In genomic region chr2:39664898-39665591, GRCh38 we compare ENCODE assay signal across 13 cellular contexts. TPM values are rescaled to one million over a fixed set of nuclear protein-coding genes. Genes with fewer than 3 reads are reported as not detected.
DNase-seq lines count a peak whose midpoint lies in the region; ATAC-seq, FAIRE-seq and TF ChIP-seq lines count a peak whose summit lies in the region.
"Had no signal": no experiment of that assay in that cellular context is flagged by ENCODE, and none has a peak within 500 bp of the region (broad histone marks: within the 10 kb centered on the region; RNA-seq: fewer than 3 reads in every experiment).

No MANE protein-coding gene starts in this region.

- intact Hi-C loops in activated CD4-positive, alpha-beta memory T cell treated with anti-CD3 and anti-CD28 coated beads for 36 hours (cut with micrococcal nuclease): no loop called here
- intact Hi-C loops in K562 (cut with micrococcal nuclease) (no loop called here), stomach (cut with DNase I; ENCODE audit: low total_unique reads) (no loop called here)

- H3K27me3 ChIP-seq in K562 (ENCODE audit: control insufficient read depth in 2 of 2, insufficient read depth in 2 of 2, low read length in 2 of 2): peaks cover 25 to 26% of the 10 kb centered on the region in 2 experiments; a peak in 4 of 5 replicates
- H3K27me3 ChIP-seq in stomach: peaks cover 0 to 46% (median 38%) of the 10 kb centered on the region in 3 donors

- H3K79me2 ChIP-seq in K562 (ENCODE audit: control insufficient read depth, insufficient read depth, low read length): no peaks in the 10 kb centered on the region

- WGBS in K562 (ENCODE audit: insufficient coverage, low coverage, missing lambda C conversion rate): 4% methylated on average over 26 of the region's 26 CpGs
- 24 to 47% (median 24%) methylated on average over 25 to 26 of the region's 26 CpGs for WGBS in stomach, 5 donors

- TF ChIP-seq CTCF in K562 (IDR thresholded peaks at IDR 0.05 in 2 of 3, conservative IDR thresholded peaks at IDR 0.05 in 1 of 3; ENCODE audit: insufficient read depth in 2 of 3, low read depth in 1 of 3, low read length in 3 of 3): no peak
- TF ChIP-seq CTCF in stomach (IDR thresholded peaks at IDR 0.05): no peak

- no peak overlapping the region for H3K27ac Mint-ChIP-seq in activated CD4-positive, alpha-beta memory T cell treated with anti-CD3 and anti-CD28 coated beads for 36 hours
- no peak overlapping the region for H3K27ac Mint-ChIP-seq in activated CD4-positive, alpha-beta memory T cell treated with anti-CD3 and anti-CD28 coated beads, Interleukin-2, amount 10 ng/mL, durations not matched to agents 7 days and 5 days

- no peak for ATAC-seq in K562

- H3K9me3 Mint-ChIP-seq in activated CD4-positive, alpha-beta memory T cell treated with anti-CD3 and anti-CD28 coated beads for 36 hours: no peaks in the 10 kb centered on the region
- no peaks in the 10 kb centered on the region for H3K9me3 Mint-ChIP-seq in activated CD4-positive, alpha-beta memory T cell treated with anti-CD3 and anti-CD28 coated beads, Interleukin-2, amount 10 ng/mL, durations not matched to agents 7 days and 5 days

- DNase-seq in activated CD4-positive, alpha-beta memory T cell treated with anti-CD3 and anti-CD28 coated beads for 36 hours: no peak
- DNase-seq in activated CD4-positive, alpha-beta memory T cell treated with anti-CD3 and anti-CD28 coated beads, Interleukin-2, amount 10 ng/mL, durations not matched to agents 7 days and 5 days: no peak
- DNase-seq in K562 (ENCODE audit: extremely low read depth in 1 of 4, low spot score in 3 of 4): no peak
- peak; percentile 72 for DNase-seq in islet precursor cell
- DNase-seq in stomach: no peak
- no peak for DNase-seq in NOMO-1 (lab: John Stamatoyannopoulos, UW; ENCODE audit: unreplicated experiment in 2 of 2)
- no peak for DNase-seq in DMS53 treated with DMSO at 0.1 percent for 48 hours (lab: John Stamatoyannopoulos, UW; ENCODE audit: unreplicated experiment)
- no peak for DNase-seq in foreskin melanocyte
- DNase-seq: ACHN, IMR-90 had no signal

- FAIRE-seq in K562 (lab: Jason Lieb, UNC): no peak
- FAIRE-seq: GM19239 had no signal

- TF ChIP-seq POLR2A in K562 (conservative IDR thresholded peaks at IDR 0.05) (no peak), stomach (IDR thresholded peaks at IDR 0.05) (no peak)

- peak overlapping the region; percentile 18 for H3K4me3 Mint-ChIP-seq in activated CD4-positive, alpha-beta memory T cell treated with anti-CD3 and anti-CD28 coated beads for 36 hours
- no peak overlapping the region for H3K4me3 Mint-ChIP-seq in activated CD4-positive, alpha-beta memory T cell treated with anti-CD3 and anti-CD28 coated beads, Interleukin-2, amount 10 ng/mL, durations not matched to agents 7 days and 5 days

- TF ChIP-seq RAD21 in K562 (CRISPR knock-in tag; conservative IDR thresholded peaks at IDR 0.05 in 1 of 2, IDR thresholded peaks at IDR 0.05 in 1 of 2): no peak

- no peaks in the 10 kb centered on the region; the same call in 1 of the 2 replicates for H4K20me1 ChIP-seq in K562 (replicated peaks; ENCODE audit: control insufficient read depth, insufficient read depth, low read length)

- H3K9me1 ChIP-seq in K562 (ENCODE audit: control insufficient read depth, insufficient read depth, low read length): no peaks in the 10 kb centered on the region

- BruUV-seq in K562 (replicated peaks; lab: Mats Ljungman, UMichigan): no TSS peak

- H3K9me3 ChIP-seq in K562 (replicated peaks; ENCODE audit: control insufficient read depth, insufficient read depth, low read depth, low read length): no peaks in the 10 kb centered on the region
- H3K9me3 ChIP-seq in stomach: no peaks in the 10 kb centered on the region
- H3K9me3 ChIP-seq: tibial nerve had no signal

- H3K27ac ChIP-seq in K562 (ENCODE audit: extremely low read depth, low read depth, low read length) (no peak overlapping the region), stomach (peak overlapping the region in 1 of 5 donors; percentile 67)
- H3K27ac ChIP-seq: SK-N-MC had no signal

- peaks cover 9% of the 10 kb centered on the region for H3K4me1 Mint-ChIP-seq in activated CD4-positive, alpha-beta memory T cell treated with anti-CD3 and anti-CD28 coated beads for 36 hours (ENCODE audit: low read depth)
- peaks cover 13% of the 10 kb centered on the region for H3K4me1 Mint-ChIP-seq in activated CD4-positive, alpha-beta memory T cell treated with anti-CD3 and anti-CD28 coated beads, Interleukin-2, amount 10 ng/mL, durations not matched to agents 7 days and 5 days

- H3K36me3 Mint-ChIP-seq in activated CD4-positive, alpha-beta memory T cell treated with anti-CD3 and anti-CD28 coated beads for 36 hours: no peaks in the 10 kb centered on the region
- peaks cover 5% of the 10 kb centered on the region for H3K36me3 Mint-ChIP-seq in activated CD4-positive, alpha-beta memory T cell treated with anti-CD3 and anti-CD28 coated beads, Interleukin-2, amount 10 ng/mL, durations not matched to agents 7 days and 5 days (ENCODE audit: low read depth)

- CTCF ChIA-PET in activated CD4-positive, alpha-beta memory T cell treated with anti-CD3 and anti-CD28 coated beads for 36 hours (lab: Charles Lee): no interaction called here
- CTCF ChIA-PET in activated CD4-positive, alpha-beta memory T cell treated with anti-CD3 and anti-CD28 coated beads, Interleukin-2, amount 10 ng/mL, durations not matched to agents 7 days and 5 days (lab: Charles Lee): no interaction called here
- CTCF ChIA-PET in K562 (lab: Yijun Ruan, JAX; ENCODE audit: low intra/inter-chr PET ratio): no interaction called here

- H3K4me1 ChIP-seq in K562 (replicated peaks in 1 of 2; ENCODE audit: control insufficient read depth in 2 of 2, insufficient read depth in 2 of 2, low read length in 2 of 2) (peaks cover 0 to 8% of the 10 kb centered on the region in 2 experiments; a peak in 1 of 5 replicates), stomach (peaks cover 8 to 20% (median 18%) of the 10 kb centered on the region in 4 donors)

- no peak overlapping the region for H2AFZ ChIP-seq in K562 (ENCODE audit: low read depth, low read length)

- in situ Hi-C loops in K562 (cut with MboI): no loop called here

- H3K9ac ChIP-seq in K562 (ENCODE audit: insufficient read depth in 1 of 2, low read depth in 2 of 2, low read length in 2 of 2): no peak overlapping the region

- no peak overlapping the region for H3K4me3 ChIP-seq in K562
- H3K4me3 ChIP-seq in stomach: peak overlapping the region; percentile 57 to 69 (median 65)

- POLR2A ChIA-PET in activated CD4-positive, alpha-beta memory T cell treated with anti-CD3 and anti-CD28 coated beads for 36 hours (lab: Charles Lee): no interaction called here
- POLR2A ChIA-PET in activated CD4-positive, alpha-beta memory T cell treated with anti-CD3 and anti-CD28 coated beads, Interleukin-2, amount 10 ng/mL, durations not matched to agents 7 days and 5 days (lab: Charles Lee): no interaction called here
- POLR2A ChIA-PET in K562 (lab: Yijun Ruan, JAX): no interaction called here

- no peak for TF ChIP-seq EP300 in K562 (IDR thresholded peaks at IDR 0.05; ENCODE audit: low read length)
- no peak for TF ChIP-seq EP300 in stomach (IDR thresholded peaks at IDR 0.05)

- H3K27me3 Mint-ChIP-seq in activated CD4-positive, alpha-beta memory T cell treated with anti-CD3 and anti-CD28 coated beads for 36 hours: peaks cover 55% of the 10 kb centered on the region
- H3K27me3 Mint-ChIP-seq in activated CD4-positive, alpha-beta memory T cell treated with anti-CD3 and anti-CD28 coated beads, Interleukin-2, amount 10 ng/mL, durations not matched to agents 7 days and 5 days: peaks cover 72% of the 10 kb centered on the region

- no peak overlapping the region for H3K4me2 ChIP-seq in K562 (ENCODE audit: insufficient read depth, low read length)

- H3K36me3 ChIP-seq in K562 (ENCODE audit: control insufficient read depth, insufficient read depth, low read length) (no peaks in the 10 kb centered on the region), stomach (no peaks in the 10 kb centered on the region)
- H3K36me3 ChIP-seq: tibial nerve had no signal

RNA-seq across cellular contexts. Expression of gene TMEM178A, which starts 0.7 kb away (rescaled TPM):
- total RNA-seq in activated CD4-positive, alpha-beta memory T cell treated with anti-CD3 and anti-CD28 coated beads for 36 hours: under 1 TPM; 0.29 to 0.48 TPM
- under 1 TPM; 0.43 TPM for total RNA-seq in activated CD4-positive, alpha-beta memory T cell treated with anti-CD3 and anti-CD28 coated beads, Interleukin-2, amount 10 ng/mL, durations not matched to agents 7 days and 5 days
- total RNA-seq in K562 (2011; cell fraction: chromatin; rRNA removed; ENCODE audit: low replicate concordance): 0.67 TPM in 1 of 2 replicates, not detected in the other
- 0.67 TPM in 1 of 2 replicates, not detected in the other for total RNA-seq in K562 (2011; cell fraction: nucleolus; rRNA removed)
- 0.66 TPM in 1 of 2 replicates, not detected in the other for total RNA-seq in K562 (2011; cell fraction: nucleoplasm; rRNA removed)
- not detected in 2 replicates for total RNA-seq in K562 (2014; rRNA removed)
- total RNA-seq in K562 (2014; rRNA removed; fragmentation: Illumina TruSeq; extraction: Trizol): not detected in 2 replicates
- not detected in 2 replicates for total RNA-seq in K562 (2015; rRNA removed; fragmentation: Illumina TruSeq; extraction: Trizol)
- total RNA-seq in K562 (2021): not detected in 2 replicates
- 0.17 and 0.54 TPM in 2 replicates for polyA plus RNA-seq in K562 (2011; rRNA removed)
- polyA plus RNA-seq in K562 (2011; cell fraction: cytosol; rRNA removed): 0.55 TPM in 1 of 2 replicates, not detected in the other
- polyA plus RNA-seq in K562 (2011; cell fraction: nucleus; rRNA removed): 0.97 and 3.0 TPM in 2 replicates
- polyA plus RNA-seq in K562 (2012): 0.12 and 0.68 TPM in 2 replicates
- polyA plus RNA-seq in K562 (2014; fragmentation: Illumina TruSeq; extraction: Trizol): 0.18 TPM in 1 of 2 replicates, not detected in the other
- under 1 TPM in 1 of 2 experiments, not detected in 1; 0.04 TPM for polyA plus RNA-seq in K562 (2014; fragmentation: Nextera tagmentation; extraction: Ambion mirVana)
- 0.59 TPM in 1 of 2 replicates, not detected in the other for polyA plus RNA-seq in K562 (2014; rRNA removed)
- polyA minus RNA-seq in K562 (2011; rRNA and poly(A)+ RNA removed): not detected in 2 replicates
- not detected in 2 replicates for polyA minus RNA-seq in K562 (2011; cell fraction: cytosol; rRNA and poly(A)+ RNA removed)
- polyA minus RNA-seq in K562 (2011; cell fraction: nucleus; rRNA and poly(A)+ RNA removed): not detected in 2 replicates
- total RNA-seq in stomach: 10 to 100 TPM in 1 of 5 donors, 1 to 10 TPM in 4; 1.2 to 36.5 (median 7.0) TPM
- polyA plus RNA-seq in stomach: 1 to 10 TPM in 2 of 3 donors, under 1 TPM in 1; 0.62 to 4.3 (median 2.3) TPM
